Comparison of ENCODE assay signal across 2 cellular contexts in the genomic region with DNA sequence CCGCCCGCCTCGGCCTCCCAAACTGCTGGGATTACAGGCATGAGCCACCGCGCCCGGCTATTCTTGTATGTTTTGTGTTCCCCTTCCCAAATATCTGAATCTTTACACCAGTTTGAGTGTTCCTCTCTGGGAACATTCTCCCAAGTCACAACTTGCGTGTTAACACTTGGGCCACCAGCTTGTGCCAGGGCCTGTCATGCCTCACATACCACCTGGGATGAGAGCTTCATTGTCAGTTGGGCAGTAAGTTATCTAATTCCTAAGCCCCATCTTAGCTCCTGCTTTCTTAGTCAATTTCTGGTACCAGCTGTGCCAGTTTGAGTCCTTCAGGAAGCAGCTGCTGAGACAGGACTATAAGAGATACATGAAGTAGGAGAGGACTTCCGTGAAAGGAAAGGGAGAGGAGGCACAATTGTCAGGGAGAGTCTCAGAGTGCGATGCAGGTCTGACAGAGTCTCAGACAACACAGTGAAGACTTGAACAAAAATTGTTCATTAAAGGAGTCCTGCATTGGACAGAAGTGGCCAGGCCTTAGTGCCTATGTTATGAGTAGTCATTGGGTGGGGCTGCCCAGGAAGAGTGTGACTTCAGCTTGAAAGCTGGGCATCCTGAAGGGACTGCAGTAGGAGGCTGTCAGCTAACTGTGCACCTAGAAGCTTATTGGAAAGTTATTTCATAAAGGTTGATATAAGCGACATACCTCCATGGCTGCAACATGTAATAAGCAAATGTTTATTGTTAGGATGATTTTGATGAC.
TF ChIP-seq lines count a peak whose summit lies in the region.

No MANE protein-coding gene starts in this region.

TF ChIP-seq in A549, 52 proteins besides CTCF, POLR2A, EP300 and RAD21:
- TF ChIP-seq ZC3H11A (IDR thresholded peaks at IDR 0.05): no peak
TF ChIP-seq in A549: peak in this region for 0.

TF ChIP-seq in HCT116, 20 proteins besides CTCF, POLR2A, EP300 and RAD21:
- TF ChIP-seq CEBPB (IDR thresholded peaks at IDR 0.05; ENCODE audit: low read depth): no peak
- TF ChIP-seq POLR2AphosphoS5 (IDR thresholded peaks at IDR 0.05; ENCODE audit: low read depth, low read length): no peak
- TF ChIP-seq SP1 (IDR thresholded peaks at IDR 0.05; ENCODE audit: low read depth): no peak; the same call in 1 of the 2 replicates
- TF ChIP-seq JUND (IDR thresholded peaks at IDR 0.05): peak; percentile 32; the same call in 1 of the 2 replicates
TF ChIP-seq in HCT116: peak in this region for 1.
